24 cellular contexts compared by ENCODE assay signal in genomic region chr12:58548801-58549200, GRCh38.
"Had no signal": no experiment of that assay in that cellular context is flagged by ENCODE, and none has a peak within 500 bp of the region (broad histone marks: within the 10 kb centered on the region; RNA-seq: fewer than 3 reads in every experiment).

No MANE protein-coding gene starts in this region.

- H3K36me3 ChIP-seq: colonic mucosa, esophagus muscularis mucosa, esophagus squamous epithelium, gastrocnemius medialis, gastroesophageal sphincter, heart left ventricle, heart right ventricle had no signal

- H3K4me3 ChIP-seq: colonic mucosa, coronary artery, dorsolateral prefrontal cortex, esophagus muscularis mucosa, esophagus squamous epithelium, gastrocnemius medialis, gastroesophageal sphincter, heart left ventricle, heart right ventricle had no signal

- ATAC-seq: effector memory CD8-positive, alpha-beta T cell; esophagus mucosa; foreskin keratinocyte; gastrocnemius medialis; gastroesophageal sphincter; heart left ventricle; heart right ventricle had no signal

- H3K9me3 ChIP-seq: colonic mucosa, esophagus muscularis mucosa, esophagus squamous epithelium, gastrocnemius medialis, gastroesophageal sphincter, heart left ventricle, heart right ventricle had no signal

- H3K27me3 ChIP-seq: colonic mucosa, esophagus muscularis mucosa, esophagus squamous epithelium, foreskin keratinocyte, gastrocnemius medialis, gastroesophageal sphincter, heart left ventricle had no signal

- H3K4me1 ChIP-seq: colonic mucosa, esophagus muscularis mucosa, esophagus squamous epithelium, foreskin keratinocyte, gastrocnemius medialis, gastroesophageal sphincter, heart left ventricle, heart right ventricle had no signal

- DNase-seq: colonic mucosa; cortex of kidney; dermis blood vessel endothelial cell; dorsolateral prefrontal cortex; effector CD4-positive, alpha-beta T cell; effector CD8-positive, alpha-beta T cell; effector memory CD4-positive, alpha-beta T cell; effector memory CD8-positive, alpha-beta T cell; endodermal cell; erythroblast; esophagus squamous epithelium; foreskin fibroblast; foreskin keratinocyte; foreskin melanocyte; gastrocnemius medialis; glutamatergic neuron; head of caudate nucleus; heart left ventricle; heart right ventricle had no signal

- H3K27ac ChIP-seq: colonic mucosa, coronary artery, dorsolateral prefrontal cortex, epithelial cell of prostate, esophagus muscularis mucosa, esophagus squamous epithelium, foreskin keratinocyte, gastrocnemius medialis, gastroesophageal sphincter, heart left ventricle, heart right ventricle had no signal
